7 cellular contexts compared by ENCODE assay signal in genomic region chr3:67109651-67110204, GRCh38.
DNase-seq lines count a peak whose midpoint lies in the region; ATAC-seq, FAIRE-seq and TF ChIP-seq lines count a peak whose summit lies in the region.

No MANE protein-coding gene starts in this region.

- H3K27ac ChIP-seq in GM12878 (ENCODE audit: control insufficient read depth, insufficient read depth): no peak overlapping the region
- no peak overlapping the region for H3K27ac ChIP-seq in liver (ENCODE audit: low read depth in 1 of 2, low read length in 2 of 2)

- DNase-seq in GM10248 (ENCODE audit: extremely low spot score) (peak; percentile 6), LoVo (ENCODE audit: low spot score) (peak; percentile 18), GM12878 (ENCODE audit: low read depth, low spot score) (no peak), GM19238 (ENCODE audit: insufficient read length, low spot score) (no peak)
- DNase-seq in natural killer cell treated with Interleukin-12 subunit alpha and Interleukin-12 subunit beta and Interleukin-15 and Interleukin-18, amount 100 ng/mL, for 72 hours (ENCODE audit: low spot score): no peak

- H4K20me1 ChIP-seq in GM12878 (ENCODE audit: control insufficient read depth, insufficient read depth): no peaks in the 10 kb centered on the region

- H3K4me3 ChIP-seq in GM12878: no peak overlapping the region
- H3K4me3 ChIP-seq in liver (ENCODE audit: low read depth in 1 of 3, low read length in 3 of 3): no peak overlapping the region

- TF ChIP-seq CTCF in GM10248 (IDR thresholded peaks at IDR 0.05; ENCODE audit: control extremely low read depth, extremely low read depth, low read depth, missing control alignments): peak; percentile 49
- peak; percentile 47 to 64 (median 56); a peak in 4 of 6 replicates for TF ChIP-seq CTCF in GM12878 (IDR thresholded peaks at IDR 0.05 in 2 of 3, conservative IDR thresholded peaks at IDR 0.05 in 1 of 3; ENCODE audit: control insufficient read depth in 2 of 3, extremely low read depth in 1 of 3, insufficient read depth in 1 of 3, low read depth in 3 of 3, low read length in 3 of 3)
- TF ChIP-seq CTCF in liver (IDR thresholded peaks at IDR 0.05; ENCODE audit: low read depth, low read length, missing input control): peak; percentile 56

- H3K79me2 ChIP-seq in GM12878 (ENCODE audit: control insufficient read depth, insufficient read depth, low read length): no peaks in the 10 kb centered on the region

- H3K4me1 Mint-ChIP-seq in natural killer cell treated with Interleukin-12 subunit alpha and Interleukin-12 subunit beta and Interleukin-15 and Interleukin-18, amount 100 ng/mL, for 72 hours (ENCODE audit: low read depth in 2 of 2): peaks cover 5 to 7% of the 10 kb centered on the region in 2 donors

- WGBS in GM12878 (ENCODE audit: insufficient coverage, insufficient replicate concordance, low lambda C conversion rate, missing lambda C conversion rate): 30% methylated on average over 3 of the region's 3 CpGs
- WGBS in liver: 30% methylated on average over 3 of the region's 3 CpGs

- H3K27me3 ChIP-seq in GM12878 (replicated peaks in 1 of 2; ENCODE audit: control insufficient read depth in 2 of 2, insufficient read depth in 2 of 2, low read length in 1 of 2) (no peaks in the 10 kb centered on the region), liver (ENCODE audit: control insufficient read depth in 4 of 4, insufficient read depth in 4 of 4, low read length in 3 of 4) (no peaks in the 10 kb centered on the region)

- peak; percentile 38 for FAIRE-seq in GM12878 (lab: Jason Lieb, UNC)

- CTCF ChIA-PET in GM10248 (lab: Yijun Ruan, JAX): interaction anchor here (0.9 to 2.7 kb wide), 18 partner anchors 8 to 1784 kb away, joined by 3 to 13 read pairs (median 4); no protein-coding TSS in a partner anchor
- CTCF ChIA-PET in GM12878 (lab: Yijun Ruan, JAX): interaction anchor here (0.7 to 2.1 kb wide), 22 partner anchors 9 to 1784 kb away, joined by 3 to 27 read pairs (median 4); partner anchors contain the start of gene KBTBD8

- no peak overlapping the region for H3K4me3 Mint-ChIP-seq in natural killer cell treated with Interleukin-12 subunit alpha and Interleukin-12 subunit beta and Interleukin-15 and Interleukin-18, amount 100 ng/mL, for 72 hours

- H2AFZ ChIP-seq in GM12878 (ENCODE audit: control insufficient read depth, low read depth, low read length): no peak overlapping the region

- TF ChIP-seq RAD21 in GM12878 (IDR thresholded peaks at IDR 0.05; ENCODE audit: insufficient read depth, low read depth, low read length) (peak; percentile 63), liver (IDR thresholded peaks at IDR 0.05) (peak; percentile 67 to 72)

- no peaks in the 10 kb centered on the region for H3K36me3 Mint-ChIP-seq in natural killer cell treated with Interleukin-12 subunit alpha and Interleukin-12 subunit beta and Interleukin-15 and Interleukin-18, amount 100 ng/mL, for 72 hours

- no peak for TF ChIP-seq POLR2A in GM12878 (IDR thresholded peaks at IDR 0.05; ENCODE audit: low read depth, low read length)

- H3K9ac ChIP-seq in GM12878 (ENCODE audit: control insufficient read depth, insufficient read depth, low read length) (no peak overlapping the region), liver (ENCODE audit: low read depth in 1 of 2, low read length in 2 of 2) (no peak overlapping the region)

- H3K27ac Mint-ChIP-seq in natural killer cell treated with Interleukin-12 subunit alpha and Interleukin-12 subunit beta and Interleukin-15 and Interleukin-18, amount 100 ng/mL, for 72 hours: no peak overlapping the region

- in situ Hi-C loops in GM12878 (cut with MboI): loop anchor here (5.0 to 10.0 kb wide), 2 partner anchors 675 to 1778 kb away; no protein-coding TSS in a partner anchor

- BruUV-seq in GM12878 (replicated peaks; lab: Mats Ljungman, UMichigan): no TSS peak

- H3K36me3 ChIP-seq in GM12878 (ENCODE audit: control insufficient read depth in 2 of 2, insufficient read depth in 2 of 2, low read length in 1 of 2): no peaks in the 10 kb centered on the region
- H3K36me3 ChIP-seq in liver (ENCODE audit: control insufficient read depth in 4 of 4, insufficient read depth in 3 of 4, low read depth in 1 of 4, low read length in 3 of 4): no peaks in the 10 kb centered on the region

- TF ChIP-seq EP300 in GM12878 (IDR thresholded peaks at IDR 0.05; ENCODE audit: borderline replicate concordance in 1 of 2, control insufficient read depth in 1 of 2, low read depth in 2 of 2, low read length in 2 of 2): no peak

- intact Hi-C loops in GM12878 (cut with micrococcal nuclease; ENCODE audit: unreplicated experiment): loop anchor here (1.0 to 5.0 kb wide), 8 partner anchors 62 to 1783 kb away; no protein-coding TSS in a partner anchor

- H3K9me3 ChIP-seq in GM12878 (replicated peaks; ENCODE audit: control insufficient read depth, insufficient read depth, low read length) (no peaks in the 10 kb centered on the region), liver (ENCODE audit: control insufficient read depth in 4 of 4, low read length in 3 of 4) (no peaks in the 10 kb centered on the region)

- peaks cover 15 to 20% of the 10 kb centered on the region in 2 donors for H3K27me3 Mint-ChIP-seq in natural killer cell treated with Interleukin-12 subunit alpha and Interleukin-12 subunit beta and Interleukin-15 and Interleukin-18, amount 100 ng/mL, for 72 hours

- POLR2A ChIA-PET in GM10248 (lab: Yijun Ruan, JAX) (no interaction called here), GM12878 (lab: Charles Lee) (no interaction called here)

- RAD21 ChIA-PET in GM12878 (lab: Charles Lee; ENCODE audit: unreplicated experiment): interaction anchor here (0.9 to 2.0 kb wide), 8 partner anchors 9 to 399 kb away, joined by 3 to 6 read pairs (median 4); no protein-coding TSS in a partner anchor

- H3K4me1 ChIP-seq in GM12878 (ENCODE audit: control insufficient read depth, insufficient read depth, low read length): no peaks in the 10 kb centered on the region
- H3K4me1 ChIP-seq in liver (ENCODE audit: control insufficient read depth in 4 of 4, insufficient read depth in 4 of 4, low read length in 3 of 4): no peaks in the 10 kb centered on the region

- no peak; the same call in 2 of the 3 replicates for ATAC-seq in GM12878
- ATAC-seq in natural killer cell treated with Interleukin-12 subunit alpha and Interleukin-12 subunit beta and Interleukin-15 and Interleukin-18, amount 100 ng/mL, for 72 hours: no peak
- ATAC-seq in HG02981 (IDR thresholded peaks at IDR 0.05; ENCODE audit: unreplicated experiment): no peak

- SMC1A ChIA-PET in GM12878 (lab: Charles Lee; ENCODE audit: uncharacterized antibody, unreplicated experiment): interaction anchor here (0.7 to 2.1 kb wide), 11 partner anchors 13 to 1766 kb away, joined by 3 to 14 read pairs (median 3); no protein-coding TSS in a partner anchor

- no peak overlapping the region for H3K4me2 ChIP-seq in GM12878 (ENCODE audit: control insufficient read depth, insufficient read depth)

- H3K9me3 Mint-ChIP-seq in natural killer cell treated with Interleukin-12 subunit alpha and Interleukin-12 subunit beta and Interleukin-15 and Interleukin-18, amount 100 ng/mL, for 72 hours: peaks cover 4% of the 10 kb centered on the region

TF ChIP-seq in GM12878, 131 proteins besides CTCF, POLR2A, EP300 and RAD21:
- TF ChIP-seq CREB1 (IDR thresholded peaks at IDR 0.05; ENCODE audit: low read depth): no peak
- TF ChIP-seq ZNF622 (IDR thresholded peaks at IDR 0.05): no peak
- peak; percentile 57; the same call in 1 of the 2 replicates for TF ChIP-seq SMC3 (IDR thresholded peaks at IDR 0.05; ENCODE audit: borderline replicate concordance, low read length)
- TF ChIP-seq ZNF384 (IDR thresholded peaks at IDR 0.05; ENCODE audit: borderline replicate concordance, low read depth, low read length): no peak
- TF ChIP-seq EGR1 (IDR thresholded peaks at IDR 0.05; ENCODE audit: borderline replicate concordance in 1 of 2, low read depth in 2 of 2, low read length in 2 of 2): no peak
- TF ChIP-seq NR2C2 (IDR thresholded peaks at IDR 0.05; ENCODE audit: borderline replicate concordance, control insufficient read depth, insufficient read length, low read depth): no peak

TF ChIP-seq in liver, 16 proteins besides CTCF, POLR2A, EP300 and RAD21:
- no peak for TF ChIP-seq NR2F2 (IDR thresholded peaks at IDR 0.05)
- no peak for TF ChIP-seq HNF4A (conservative IDR thresholded peaks at IDR 0.05)
- TF ChIP-seq TAF1 (conservative IDR thresholded peaks at IDR 0.05): no peak
- no peak for TF ChIP-seq GABPA (IDR thresholded peaks at IDR 0.05 in 1 of 2, conservative IDR thresholded peaks at IDR 0.05 in 1 of 2)
- TF ChIP-seq HNF4G (IDR thresholded peaks at IDR 0.05): no peak
- TF ChIP-seq FOXA1 (IDR thresholded peaks at IDR 0.05): no peak
- TF ChIP-seq ZBTB33 (IDR thresholded peaks at IDR 0.05): no peak
- TF ChIP-seq FOXA2 (IDR thresholded peaks at IDR 0.05): no peak
- no peak for TF ChIP-seq MAX (IDR thresholded peaks at IDR 0.05)

Comparison
In these comparisons a context has a peak if more than half of its experiments do, and no peak if none do; other contexts are left out.
1. DNase-seq: peak in GM10248 (single experiment) and LoVo (single experiment); none in GM12878 (single experiment), natural killer cell treated with Interleukin-12 subunit alpha and Interleukin-12 subunit beta and Interleukin-15 and Interleukin-18, amount 100 ng/mL, for 72 hours (single experiment) and GM19238 (single experiment).
2. Peak in every context shown above with its lines, with median percentiles within 50 percentile points of each other: CTCF ChIP-seq.